In genomic region chr3:39234705-39235104, GRCh38 we compare ENCODE assay signal across 16 cellular contexts. TPM values are rescaled to one million over a fixed set of nuclear protein-coding genes. Genes with fewer than 3 reads are reported as not detected.
DNase-seq lines count a peak whose midpoint lies in the region; ATAC-seq and TF ChIP-seq lines count a peak whose summit lies in the region.
"Had no signal": no experiment of that assay in that cellular context is flagged by ENCODE, and none has a peak within 500 bp of the region (broad histone marks: within the 10 kb centered on the region; RNA-seq: fewer than 3 reads in every experiment).

No MANE protein-coding gene starts in this region.

- peaks cover 31% of the 10 kb centered on the region for H3K4me1 ChIP-seq in KMS-11 (ENCODE audit: low read depth, poor library complexity, severe bottlenecking)

- TF ChIP-seq CTCF in KMS-11 (conservative IDR thresholded peaks at IDR 0.05; ENCODE audit: low read depth, low read length): no peak

- no peak overlapping the region for H3K9ac ChIP-seq in KMS-11

- peak overlapping the region; percentile 14; the same call in 1 of the 2 replicates for H2AFZ ChIP-seq in KMS-11 (ENCODE audit: low read depth)

- DNase-seq in activated CD8-positive, alpha-beta memory T cell treated with anti-CD3 and anti-CD28 coated beads, Interleukin-2, amount 50 U/mL, for 4 hours: peak; percentile 23
- DNase-seq in activated CD8-positive, alpha-beta memory T cell treated with anti-CD3 and anti-CD28 coated beads for 24 hours: no peak
- DNase-seq in memory B cell (ENCODE audit: low spot score in 2 of 2): no peak
- DNase-seq in NCI-H524 treated with DMSO at 0.1 percent for 48 hours (lab: John Stamatoyannopoulos, UW): no peak
- DNase-seq: COR-L47; effector CD8-positive, alpha-beta T cell; retina had no signal

- H3K27ac Mint-ChIP-seq in activated T-helper 17 cell treated with anti-CD3 and anti-CD28 coated beads, Interleukin-2, amount 50 U/mL, for 72 hours: no peak overlapping the region
- H3K27ac Mint-ChIP-seq in memory B cell: no peak overlapping the region

- no peak overlapping the region for H3K4me3 ChIP-seq in KMS-11 (IDR thresholded peaks at IDR 0.05; ENCODE audit: insufficient read depth, low read depth, low read length)

- H3K4me2 ChIP-seq in KMS-11: peak overlapping the region; percentile 45

- peaks cover 15% of the 10 kb centered on the region for H3K4me1 Mint-ChIP-seq in activated T-helper 17 cell treated with anti-CD3 and anti-CD28 coated beads, Interleukin-2, amount 50 U/mL, for 72 hours
- peaks cover 25% of the 10 kb centered on the region for H3K4me1 Mint-ChIP-seq in memory B cell
- H3K4me1 Mint-ChIP-seq: nephron had no signal

- no peaks in the 10 kb centered on the region for H4K20me1 ChIP-seq in KMS-11 (ENCODE audit: insufficient read depth)

- peaks cover 5% of the 10 kb centered on the region for H3K9me3 Mint-ChIP-seq in activated T-helper 17 cell treated with anti-CD3 and anti-CD28 coated beads, Interleukin-2, amount 50 U/mL, for 72 hours
- H3K9me3 Mint-ChIP-seq in memory B cell: no peaks in the 10 kb centered on the region

- ATAC-seq in activated T-helper 17 cell treated with anti-CD3 and anti-CD28 coated beads, Interleukin-2, amount 50 U/mL, for 72 hours (replicated peaks): peak; percentile 52
- ATAC-seq in memory B cell (ENCODE audit: low read depth) (peak; percentile 57), HG03135 (IDR thresholded peaks at IDR 0.05; ENCODE audit: unreplicated experiment) (no peak), HG02938 (IDR thresholded peaks at IDR 0.05; ENCODE audit: unreplicated experiment) (no peak)

- peaks cover 4% of the 10 kb centered on the region for H3K27me3 Mint-ChIP-seq in activated T-helper 17 cell treated with anti-CD3 and anti-CD28 coated beads, Interleukin-2, amount 50 U/mL, for 72 hours
- peaks cover 9% of the 10 kb centered on the region for H3K27me3 Mint-ChIP-seq in memory B cell

- H3K27me3 ChIP-seq in KMS-11 (ENCODE audit: insufficient read depth, low read depth): no peaks in the 10 kb centered on the region

- H3K36me3 ChIP-seq in KMS-11 (ENCODE audit: insufficient read depth): no peaks in the 10 kb centered on the region

- no peaks in the 10 kb centered on the region for H3K79me2 ChIP-seq in KMS-11 (ENCODE audit: insufficient read depth, low read depth)

- H3K4me3 Mint-ChIP-seq in activated T-helper 17 cell treated with anti-CD3 and anti-CD28 coated beads, Interleukin-2, amount 50 U/mL, for 72 hours: peak overlapping the region; percentile 9
- H3K4me3 Mint-ChIP-seq in memory B cell: no peak overlapping the region

- no peak overlapping the region for H3K27ac ChIP-seq in KMS-11
- H3K27ac ChIP-seq: VCaP had no signal

- H3K36me3 Mint-ChIP-seq in activated T-helper 17 cell treated with anti-CD3 and anti-CD28 coated beads, Interleukin-2, amount 50 U/mL, for 72 hours (ENCODE audit: low read depth): no peaks in the 10 kb centered on the region
- H3K36me3 Mint-ChIP-seq in memory B cell: no peaks in the 10 kb centered on the region

RNA-seq across cellular contexts. Expression of gene XIRP1, which starts 42.3 kb away (rescaled TPM):
- total RNA-seq in activated T-helper 17 cell treated with anti-CD3 and anti-CD28 coated beads, Interleukin-2, amount 50 U/mL, for 72 hours: 10 to 100 TPM in 1 of 2 donors, under 1 TPM in 1; 0.99 to 17.2 TPM
- total RNA-seq: fibroblast of villous mesenchyme, lower leg skin, NCI-H460 had no signal

RNA-seq across cellular contexts. Expression of gene CX3CR1, which starts 45.1 kb away (rescaled TPM):
- under 1 TPM; 0.13 to 0.37 TPM for total RNA-seq in activated T-helper 17 cell treated with anti-CD3 and anti-CD28 coated beads, Interleukin-2, amount 50 U/mL, for 72 hours
- total RNA-seq: fibroblast of villous mesenchyme, NCI-H460 had no signal

Comparison
In these comparisons a context has a peak if more than half of its experiments do, and no peak if none do; other contexts are left out.
1. ATAC-seq: peak in activated T-helper 17 cell treated with anti-CD3 and anti-CD28 coated beads, Interleukin-2, amount 50 U/mL, for 72 hours (single experiment) and memory B cell (single experiment); none in HG03135 (single experiment) and HG02938 (single experiment).